ENCODE assay signal across 14 cellular contexts in the genomic region with DNA sequence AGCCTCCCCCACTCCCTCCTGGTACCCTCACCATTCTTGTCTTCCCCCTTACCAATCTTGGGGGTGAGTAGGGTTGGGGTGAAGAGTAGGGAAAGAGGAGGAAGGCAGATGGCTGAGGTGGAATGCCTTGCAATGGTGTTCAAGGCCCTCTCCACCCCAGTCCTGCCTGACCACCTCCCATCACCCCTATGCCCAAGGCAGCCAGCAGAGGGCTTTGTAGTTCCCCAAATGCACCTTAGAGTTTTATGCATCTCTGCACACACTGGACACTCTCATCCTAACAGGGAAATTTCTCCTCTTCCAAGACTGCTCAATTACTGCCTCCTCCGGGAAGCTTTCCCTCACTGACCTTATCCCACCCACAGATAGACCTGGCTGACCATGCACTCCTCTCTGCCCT. TPM values are rescaled to one million over a fixed set of nuclear protein-coding genes. Genes with fewer than 3 reads are reported as not detected.
DNase-seq lines count a peak whose midpoint lies in the region; ATAC-seq and TF ChIP-seq lines count a peak whose summit lies in the region.
"Had no signal": no experiment of that assay in that cellular context is flagged by ENCODE, and none has a peak within 500 bp of the region (broad histone marks: within the 10 kb centered on the region; RNA-seq: fewer than 3 reads in every experiment).

No MANE protein-coding gene starts in this region.

- no peaks in the 10 kb centered on the region for H3K79me2 ChIP-seq in PC-3 (ENCODE audit: low read length)
- no peaks in the 10 kb centered on the region for H3K79me2 ChIP-seq in fibroblast of lung (ENCODE audit: control insufficient read depth, insufficient read depth, low read length)

- H3K9me2 ChIP-seq in PC-3 (replicated peaks; ENCODE audit: low read length): no peaks in the 10 kb centered on the region

- DNase-seq in Right ventricle myocardium inferior (ENCODE audit: missing footprints): peak; percentile 11
- no peak for DNase-seq in right cardiac atrium
- peak; percentile 33 for DNase-seq in PC-3
- DNase-seq in fibroblast of lung (ENCODE audit: low read depth in 2 of 2): peak in 1 of 2 donors; percentile 21
- DNase-seq in type B pancreatic cell (ENCODE audit: extremely low spot score, unreplicated experiment): no peak
- no peak for DNase-seq in NCI-H146 (lab: John Stamatoyannopoulos, UW)
- no peak for DNase-seq in activated gamma-delta T cell treated with Interleukin-2 at 50 U/mL for 16 hours
- DNase-seq in NCI-H1105 (lab: John Stamatoyannopoulos, UW): no peak
- DNase-seq: NCI-H1930; SHP77; stimulated activated naive CD4-positive, alpha-beta T cell had no signal

- no peak overlapping the region for H3K27ac Mint-ChIP-seq in type B pancreatic cell
- H3K27ac Mint-ChIP-seq: dendritic cell treated with granulocyte-macrophage colony-stimulating factor and Interleukin-4, amounts not matched to agents 40 ng/mL and 50 ng/mL, for 4 days had no signal

- no peak overlapping the region for H3K4me3 Mint-ChIP-seq in type B pancreatic cell
- H3K4me3 Mint-ChIP-seq: dendritic cell treated with granulocyte-macrophage colony-stimulating factor and Interleukin-4, amounts not matched to agents 40 ng/mL and 50 ng/mL, for 4 days had no signal

- H3K9me3 ChIP-seq in right cardiac atrium (ENCODE audit: control insufficient read depth, low read length) (no peaks in the 10 kb centered on the region), PC-3 (ENCODE audit: low read length) (no peaks in the 10 kb centered on the region), fibroblast of lung (ENCODE audit: control insufficient read depth, insufficient read depth, low read depth, low read length) (no peaks in the 10 kb centered on the region)

- peaks cover 4% of the 10 kb centered on the region for H3K4me1 Mint-ChIP-seq in type B pancreatic cell (ENCODE audit: unreplicated experiment)

- H3K36me3 Mint-ChIP-seq in type B pancreatic cell: no peaks in the 10 kb centered on the region

- peaks cover 4% of the 10 kb centered on the region for H3K9me3 Mint-ChIP-seq in type B pancreatic cell
- H3K9me3 Mint-ChIP-seq: dendritic cell treated with granulocyte-macrophage colony-stimulating factor and Interleukin-4, amounts not matched to agents 40 ng/mL and 50 ng/mL, for 4 days had no signal

- POLR2A ChIA-PET in PC-3 (lab: Charles Lee; ENCODE audit: unreplicated experiment): no interaction called here

- H3K27me3 Mint-ChIP-seq in type B pancreatic cell: no peaks in the 10 kb centered on the region

- no peak overlapping the region for H2AFZ ChIP-seq in PC-3 (ENCODE audit: low read length)
- H2AFZ ChIP-seq in fibroblast of lung (ENCODE audit: low read length): no peak overlapping the region

- H3K4me2 ChIP-seq in PC-3 (ENCODE audit: low read length): no peak overlapping the region
- no peak overlapping the region for H3K4me2 ChIP-seq in fibroblast of lung (ENCODE audit: extremely low read depth, insufficient read depth, low read length)

- CTCF ChIA-PET in PC-3 (lab: Charles Lee): no interaction called here

- no TSS peak for BruUV-seq in PC-3 (replicated peaks; lab: Mats Ljungman, UMichigan)

- H3K4me3 ChIP-seq in right cardiac atrium (ENCODE audit: low read length) (no peak overlapping the region), PC-3 (ENCODE audit: low read length) (no peak overlapping the region), fibroblast of lung (replicated peaks in 1 of 4; ENCODE audit: control extremely low read depth in 1 of 4, insufficient read depth in 1 of 4, low read depth in 3 of 4, low read length in 4 of 4) (no peak overlapping the region)
- H3K4me3 ChIP-seq: skin epidermis had no signal

- TF ChIP-seq CTCF in PC-3 (conservative IDR thresholded peaks at IDR 0.05; ENCODE audit: low read depth, low read length) (peak; percentile 46), fibroblast of lung (conservative IDR thresholded peaks at IDR 0.05 in 1 of 2, IDR thresholded peaks at IDR 0.05 in 1 of 2; ENCODE audit: low read depth in 1 of 2, low read length in 2 of 2) (peak; percentile 38 to 48), type B pancreatic cell (conservative IDR thresholded peaks at IDR 0.05) (peak; percentile 46)

- H3K36me3 ChIP-seq in PC-3 (ENCODE audit: low read depth, low read length) (no peaks in the 10 kb centered on the region), fibroblast of lung (ENCODE audit: control insufficient read depth, insufficient read depth, low read length) (no peaks in the 10 kb centered on the region)

- no peak overlapping the region for H3K27ac ChIP-seq in right cardiac atrium (ENCODE audit: low read length)
- H3K27ac ChIP-seq in PC-3 (ENCODE audit: low read length): no peak overlapping the region
- no peak overlapping the region for H3K27ac ChIP-seq in fibroblast of lung (ENCODE audit: insufficient read depth, low read length)
- H3K27ac ChIP-seq: skin epidermis had no signal

- no peak for ATAC-seq in Right ventricle myocardium inferior
- ATAC-seq in right cardiac atrium: no peak
- ATAC-seq in PC-3: peak; percentile 54

- H3F3A ChIP-seq in PC-3 (ENCODE audit: low read length, unreplicated experiment): no peaks in the 10 kb centered on the region

- no peaks in the 10 kb centered on the region for H3K4me1 ChIP-seq in right cardiac atrium (ENCODE audit: control insufficient read depth, insufficient read depth, low read length)
- H3K4me1 ChIP-seq in PC-3 (ENCODE audit: insufficient read depth, low read length): peaks cover 16% of the 10 kb centered on the region
- H3K4me1 ChIP-seq in fibroblast of lung (ENCODE audit: control insufficient read depth, extremely low read depth, insufficient read depth, low read length): peaks cover 13% of the 10 kb centered on the region

- H3K9ac ChIP-seq in PC-3 (ENCODE audit: low read length) (no peak overlapping the region), fibroblast of lung (ENCODE audit: insufficient read depth, low read length) (no peak overlapping the region)

- H3K27me3 ChIP-seq in right cardiac atrium (ENCODE audit: control insufficient read depth, insufficient read depth) (no peaks in the 10 kb centered on the region), PC-3 (ENCODE audit: low read length) (no peaks in the 10 kb centered on the region), fibroblast of lung (ENCODE audit: control insufficient read depth, insufficient read depth, low read length) (no peaks in the 10 kb centered on the region)

- 90% methylated on average over 1 of the region's 1 CpG for WGBS in right cardiac atrium

- H4K20me1 ChIP-seq in PC-3 (ENCODE audit: low read length) (no peaks in the 10 kb centered on the region), fibroblast of lung (ENCODE audit: control insufficient read depth, extremely low read depth, insufficient read depth, low read length) (no peaks in the 10 kb centered on the region)

- intact Hi-C loops in Right ventricle myocardium inferior (cut with DNase I): no loop called here
- intact Hi-C loops in right cardiac atrium (cut with DNase I): no loop called here
- intact Hi-C loops in PC-3 (cut with micrococcal nuclease): no loop called here

RNA-seq across cellular contexts. Expression of gene KIF17, which starts 15.4 kb away (rescaled TPM):
- total RNA-seq in Right ventricle myocardium inferior: 6.0 TPM
- 1 to 10 TPM; 2.0 to 4.8 (median 3.6) TPM for total RNA-seq in right cardiac atrium
- 6.4 TPM for polyA plus RNA-seq in right cardiac atrium
- 0.33 and 2.8 TPM in 2 replicates for total RNA-seq in PC-3 (2014; rRNA removed)
- total RNA-seq in fibroblast of lung: 1.3 and 1.8 TPM in 2 replicates
- 1.4 and 3.0 TPM in 2 replicates for polyA plus RNA-seq in fibroblast of lung
- 1.2 and 4.0 TPM in 2 replicates for polyA plus RNA-seq in fibroblast of lung (2012)
- 3.0 and 4.2 TPM in 2 replicates for polyA minus RNA-seq in fibroblast of lung (ENCODE audit: low replicate concordance)
- 0.69 and 2.1 TPM in 2 replicates for total RNA-seq in type B pancreatic cell (ENCODE audit: low replicate concordance)
- total RNA-seq: activated CD8-positive, alpha-beta memory T cell treated with anti-CD3 and anti-CD28 coated beads for 36 hours had no signal

RNA-seq across cellular contexts. Expression of gene SH2D5, which starts 30.1 kb away (rescaled TPM):
- total RNA-seq in Right ventricle myocardium inferior: not detected
- under 1 TPM in 3 of 4 donors, not detected in 1; 0.11 to 0.45 (median 0.18) TPM for total RNA-seq in right cardiac atrium
- polyA plus RNA-seq in right cardiac atrium: 0.11 TPM
- 7.1 and 11.2 TPM in 2 replicates for total RNA-seq in PC-3 (2014; rRNA removed)
- total RNA-seq in fibroblast of lung: 2.3 and 5.0 TPM in 2 replicates
- 3.6 and 7.3 TPM in 2 replicates for polyA plus RNA-seq in fibroblast of lung
- 5.2 and 11.8 TPM in 2 replicates for polyA plus RNA-seq in fibroblast of lung (2012)
- 5.1 and 13.1 TPM in 2 replicates for polyA minus RNA-seq in fibroblast of lung (ENCODE audit: low replicate concordance)
- 1.2 and 1.4 TPM in 2 replicates for total RNA-seq in type B pancreatic cell (ENCODE audit: low replicate concordance)

RNA-seq across cellular contexts. Expression of gene DDOST, which starts 41.2 kb away (rescaled TPM):
- total RNA-seq in Right ventricle myocardium inferior (150 TPM), right cardiac atrium (100 to 1,000 TPM; 107 to 143 (median 124) TPM), PC-3 (2014; rRNA removed) (334 and 357 TPM in 2 replicates), fibroblast of lung (263 and 319 TPM in 2 replicates), type B pancreatic cell (ENCODE audit: low replicate concordance) (254 and 259 TPM in 2 replicates)
- polyA plus RNA-seq in right cardiac atrium (123 TPM), fibroblast of lung (372 and 396 TPM in 2 replicates)
- polyA plus RNA-seq in fibroblast of lung (2012): 274 and 289 TPM in 2 replicates
- 194 and 208 TPM in 2 replicates for polyA minus RNA-seq in fibroblast of lung (ENCODE audit: low replicate concordance)

Comparison
In these comparisons a context has a peak if more than half of its experiments do, and no peak if none do; other contexts are left out.
1. DNase-seq: peak in Right ventricle myocardium inferior (single experiment) and PC-3 (single experiment); none in right cardiac atrium (0 of 3), type B pancreatic cell (single experiment), NCI-H146 (single experiment), activated gamma-delta T cell treated with Interleukin-2 at 50 U/mL for 16 hours (single experiment) and NCI-H1105 (single experiment).
2. Peak in every context shown above with its lines, with median percentiles within 50 percentile points of each other: CTCF ChIP-seq.